ENCODE assay signal across 10 cellular contexts in genomic region chr2:8514748-8515389, GRCh38.
DNase-seq lines count a peak whose midpoint lies in the region; ATAC-seq and FAIRE-seq lines count a peak whose summit lies in the region.
"Had no signal": no experiment of that assay in that cellular context is flagged by ENCODE, and none has a peak within 500 bp of the region (broad histone marks: within the 10 kb centered on the region; RNA-seq: fewer than 3 reads in every experiment).

No MANE protein-coding gene starts in this region.

- H3K27me3 ChIP-seq in small intestine (ENCODE audit: control insufficient read depth in 2 of 2, insufficient read depth in 2 of 2, low read length in 2 of 2) = no peaks in the 10 kb centered on the region

- WGBS in small intestine, 3 donors = 57 to 77% (median 62%) methylated on average over 7 of the region's 7 CpGs

- peak overlapping the region; percentile 37 to 81 for H3K27ac ChIP-seq in small intestine (ENCODE audit: low read depth in 1 of 2, low read length in 1 of 2)

- no peaks in the 10 kb centered on the region for H3K9me3 ChIP-seq in small intestine (ENCODE audit: control insufficient read depth, low read depth)

- DNase-seq in activated CD4-positive, alpha-beta T cell treated with anti-CD3 and anti-CD28 coated beads for 24 hours (ENCODE audit: low read depth in 2 of 2) = peak; percentile 38 to 49
- no peak for DNase-seq in activated CD4-positive, alpha-beta T cell treated with anti-CD3 and anti-CD28 coated beads for 1 hour
- DNase-seq in activated CD4-positive, CD25-positive, alpha-beta regulatory T cell treated with anti-CD3 and anti-CD28 coated beads, Interleukin-2, amount 50 U/mL, for 72 hours = peak; percentile 43
- DNase-seq in small intestine (no peak), kidney glomerular epithelial cell (lab: John Stamatoyannopoulos, UW) (no peak), NCI-H2029 treated with DMSO at 0.1 percent for 48 hours (lab: John Stamatoyannopoulos, UW) (no peak), retina (no peak)

- no peak overlapping the region for H3K4me3 ChIP-seq in small intestine (ENCODE audit: low read depth in 1 of 2, low read length in 2 of 2)

- H3K36me3 ChIP-seq in small intestine (ENCODE audit: control insufficient read depth in 2 of 2, insufficient read depth in 2 of 2, low read length in 2 of 2) = no peaks in the 10 kb centered on the region

- ATAC-seq in HG02943 (IDR thresholded peaks at IDR 0.05; ENCODE audit: low read depth, unreplicated experiment) = peak; percentile 57

- no peak for FAIRE-seq in small intestine (lab: Jason Lieb, UNC)
- FAIRE-seq: keratinocyte, TTC549 had no signal

- peaks cover 2 to 6% of the 10 kb centered on the region in 2 donors for H3K4me1 ChIP-seq in small intestine (ENCODE audit: control insufficient read depth in 2 of 2, insufficient read depth in 1 of 2, low read depth in 1 of 2, low read length in 1 of 2)

Comparison
In these comparisons a context has a peak if more than half of its experiments do, and no peak if none do; other contexts are left out.
1. DNase-seq: peak in activated CD4-positive, alpha-beta T cell treated with anti-CD3 and anti-CD28 coated beads for 24 hours (2 of 2) and activated CD4-positive, CD25-positive, alpha-beta regulatory T cell treated with anti-CD3 and anti-CD28 coated beads, Interleukin-2, amount 50 U/mL, for 72 hours (single experiment); none in activated CD4-positive, alpha-beta T cell treated with anti-CD3 and anti-CD28 coated beads for 1 hour (single experiment), small intestine (single experiment), kidney glomerular epithelial cell (single experiment), NCI-H2029 treated with DMSO at 0.1 percent for 48 hours (single experiment) and retina (single experiment).